ENCODE assay signal across 8 cellular contexts in the genomic region with DNA sequence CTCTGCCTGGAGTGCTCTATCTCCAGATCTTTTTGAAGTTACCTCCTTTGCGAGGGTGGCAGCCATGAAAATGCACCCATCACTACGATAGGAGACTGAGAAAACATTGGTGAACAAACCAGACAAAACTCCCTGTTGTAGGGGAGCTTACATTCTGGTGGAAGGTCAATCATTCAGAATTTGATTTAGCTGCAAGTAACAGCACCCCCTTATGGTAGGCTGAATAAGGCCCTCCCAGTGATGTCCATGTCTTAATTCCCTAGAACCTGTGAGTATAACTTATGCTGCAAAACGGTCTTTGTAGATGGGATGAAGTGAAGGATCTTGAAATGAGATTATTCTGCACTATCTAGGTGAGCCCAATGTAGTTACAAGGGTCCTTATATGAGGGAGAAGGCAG. TPM values are rescaled to one million over a fixed set of nuclear protein-coding genes. Genes with fewer than 3 reads are reported as not detected.
A peak's percentile ranks its signal among the peaks of the same experiment; 100 is the strongest.
DNase-seq lines count a peak whose midpoint lies in the region; ATAC-seq lines count a peak whose summit lies in the region.

No MANE protein-coding gene starts in this region.

- H3K36me3 ChIP-seq in Karpas-422 (ENCODE audit: insufficient read depth, low read length), result no peaks in the 10 kb centered on the region

- H3K9me3 Mint-ChIP-seq in memory B cell, result peaks cover 2% of the 10 kb centered on the region

- H3K27ac ChIP-seq in Karpas-422 (ENCODE audit: low read length), result no peak overlapping the region

- H3K9me2 ChIP-seq in Karpas-422 (replicated peaks; ENCODE audit: insufficient read depth, low read length), result no peaks in the 10 kb centered on the region

- ATAC-seq in GM18498 (IDR thresholded peaks at IDR 0.05; ENCODE audit: unreplicated experiment) (peak; percentile 44), memory B cell (ENCODE audit: low read depth) (peak; percentile 50)

- no peaks in the 10 kb centered on the region for H3K27me3 Mint-ChIP-seq in memory B cell

- peak overlapping the region; percentile 8 for H3K27ac Mint-ChIP-seq in memory B cell

- H3K4me2 ChIP-seq in Karpas-422 (ENCODE audit: low read depth, low read length, poor library complexity, severe bottlenecking), result no peak overlapping the region

- no peaks in the 10 kb centered on the region for H3K27me3 ChIP-seq in Karpas-422 (ENCODE audit: low read length)

- H3K4me1 Mint-ChIP-seq in memory B cell, result peaks cover 3% of the 10 kb centered on the region

- H3K9me3 ChIP-seq in Karpas-422 (ENCODE audit: low read length), result no peaks in the 10 kb centered on the region

- H3K79me2 ChIP-seq in Karpas-422 (ENCODE audit: low read length), result no peaks in the 10 kb centered on the region

- DNase-seq in ACHN (peak; percentile 48), Karpas-422 (peak; percentile 73), amniotic epithelial cell (ENCODE audit: low read depth) (peak; percentile 49), memory B cell (ENCODE audit: low spot score in 2 of 2) (no peak), GOT3 (lab: John Stamatoyannopoulos, UW) (no peak), NCI-H187 (lab: John Stamatoyannopoulos, UW) (no peak), NCI-H774 (lab: John Stamatoyannopoulos, UW) (no peak)

- no peak overlapping the region for H3K4me3 Mint-ChIP-seq in memory B cell

- no peaks in the 10 kb centered on the region for H4K20me1 ChIP-seq in Karpas-422 (ENCODE audit: insufficient read depth, low read depth, low read length)

- in situ Hi-C loops in ACHN (cut with HindIII; ENCODE audit: low pct_ligation_motif_present, low pct_unique_long_range_greater_than_20kb, low sequenced_read_pairs), result no loop called here

- peaks cover 3% of the 10 kb centered on the region for H3K4me1 ChIP-seq in Karpas-422 (ENCODE audit: low read length)

- H3K9ac ChIP-seq in Karpas-422 (ENCODE audit: low read length), result no peak overlapping the region

- peaks cover 5% of the 10 kb centered on the region for H3K36me3 Mint-ChIP-seq in memory B cell

- H3K4me3 ChIP-seq in Karpas-422 (ENCODE audit: low read length), result no peak overlapping the region

- H2AFZ ChIP-seq in Karpas-422 (ENCODE audit: low read length), result no peak overlapping the region

RNA-seq across cellular contexts. Expression of gene TEC, which starts 5.6 kb away (rescaled TPM):
- total RNA-seq in Karpas-422 (2014; rRNA removed; shearing (Covaris generic); ENCODE audit: low replicate concordance), result 0.45 and 1.8 TPM in 2 replicates

Comparison
In these comparisons a context has a peak if more than half of its experiments do, and no peak if none do; other contexts are left out.
1. DNase-seq: peak in ACHN (single experiment), Karpas-422 (single experiment) and amniotic epithelial cell (single experiment); none in memory B cell (0 of 2), GOT3 (single experiment), NCI-H187 (0 of 2) and NCI-H774 (single experiment).